Comparison of ENCODE assay signal across 11 cellular contexts in the genomic region with DNA sequence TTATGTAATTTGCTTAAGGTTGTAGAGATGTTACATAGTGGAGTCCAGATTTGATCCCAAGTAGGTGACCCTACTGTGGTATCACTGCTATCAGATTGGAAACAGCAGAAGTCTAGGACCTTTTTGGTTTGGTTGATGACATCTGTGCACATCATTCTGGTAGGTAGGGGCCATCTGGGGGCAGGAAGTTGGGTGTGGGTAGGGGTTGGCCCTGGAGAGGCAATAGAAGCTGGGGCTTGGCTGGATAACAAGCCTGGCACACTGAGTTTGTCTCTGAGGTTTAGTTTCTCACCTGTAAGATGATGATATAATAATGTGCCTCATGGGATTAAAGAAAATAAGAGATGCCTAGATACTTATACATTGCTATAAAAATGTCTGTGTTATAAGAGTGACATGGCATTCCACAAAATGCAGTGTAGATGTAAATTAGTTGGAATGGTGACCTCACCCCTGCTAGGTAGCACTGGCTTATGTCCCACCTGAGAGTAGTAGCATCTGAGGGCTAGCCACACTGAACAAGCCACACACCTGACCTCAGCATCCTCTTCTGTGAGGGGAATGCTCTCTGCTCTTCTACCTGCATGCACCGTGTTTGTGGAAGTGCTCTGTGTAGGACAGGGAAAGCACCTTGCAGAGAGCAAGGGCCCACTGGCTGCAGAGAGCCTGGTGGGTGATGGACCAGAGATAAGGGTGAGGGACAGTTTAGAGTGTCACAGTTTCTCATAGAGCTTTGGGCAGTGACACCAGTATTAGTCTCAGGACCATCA. TPM values are rescaled to one million over a fixed set of nuclear protein-coding genes. Genes with fewer than 3 reads are reported as not detected.
A peak's percentile ranks its signal among the peaks of the same experiment; 100 is the strongest.
DNase-seq lines count a peak whose midpoint lies in the region; ATAC-seq and TF ChIP-seq lines count a peak whose summit lies in the region.
"Had no signal": no experiment of that assay in that cellular context is flagged by ENCODE, and none has a peak within 500 bp of the region (broad histone marks: within the 10 kb centered on the region; RNA-seq: fewer than 3 reads in every experiment).

No MANE protein-coding gene starts in this region.

- POLR2A ChIA-PET in CD4-positive, alpha-beta T cell (lab: Charles Lee), result interaction anchor here (0.6 to 3.5 kb wide), 10 partner anchors 8 to 92 kb away, joined by 3 to 29 read pairs (median 5); no protein-coding TSS in a partner anchor

- no peaks in the 10 kb centered on the region for H3K9me2 ChIP-seq in OCI-LY1 (ENCODE audit: low read depth, low read length)

- peak overlapping the region; percentile 90 for H3K27ac Mint-ChIP-seq in CD4-positive, alpha-beta T cell
- peak overlapping the region; percentile 100 for H3K27ac Mint-ChIP-seq in natural killer cell treated with Interleukin-12 subunit alpha and Interleukin-12 subunit beta and Interleukin-15 and Interleukin-18, amount 100 ng/mL, for 72 hours

- peaks cover 25% of the 10 kb centered on the region; the same call in 1 of the 2 replicates for H3F3A ChIP-seq in OCI-LY1 (ENCODE audit: insufficient read depth, low read length)

- TF ChIP-seq CTCF in CD4-positive, alpha-beta T cell (IDR thresholded peaks at IDR 0.05), result no peak
- TF ChIP-seq CTCF in OCI-LY1 (IDR thresholded peaks at IDR 0.05; ENCODE audit: low read length), result no peak
- TF ChIP-seq CTCF in lower lobe of right lung (IDR thresholded peaks at IDR 0.05), result no peak

- peaks cover 4% of the 10 kb centered on the region for H3K36me3 Mint-ChIP-seq in CD4-positive, alpha-beta T cell (ENCODE audit: low read depth)
- peaks cover under 1% of the 10 kb centered on the region for H3K36me3 Mint-ChIP-seq in natural killer cell treated with Interleukin-12 subunit alpha and Interleukin-12 subunit beta and Interleukin-15 and Interleukin-18, amount 100 ng/mL, for 72 hours

- H3K27me3 ChIP-seq in CD4-positive, alpha-beta T cell (ENCODE audit: control insufficient read depth, insufficient read depth, low read length), result no peaks in the 10 kb centered on the region
- H3K27me3 ChIP-seq in OCI-LY1 (ENCODE audit: insufficient read depth, low read length), result no peaks in the 10 kb centered on the region
- H3K27me3 ChIP-seq in lower lobe of right lung (ENCODE audit: low read depth), result no peaks in the 10 kb centered on the region
- H3K27me3 ChIP-seq: gastroesophageal sphincter had no signal

- H3K79me2 ChIP-seq in OCI-LY1 (ENCODE audit: insufficient read depth, low read length), result peaks cover 59% of the 10 kb centered on the region

- peak overlapping the region; percentile 55 for H3K27ac ChIP-seq in CD4-positive, alpha-beta T cell (ENCODE audit: low read depth, low read length)
- H3K27ac ChIP-seq in OCI-LY1 (ENCODE audit: low read depth, low read length, poor library complexity, severe bottlenecking) (peak overlapping the region; percentile 100), lower lobe of right lung (no peak overlapping the region)
- H3K27ac ChIP-seq: gastroesophageal sphincter had no signal

- H2AFZ ChIP-seq in OCI-LY1 (ENCODE audit: low read length), result no peak overlapping the region

- CTCF ChIA-PET in CD4-positive, alpha-beta T cell (lab: Charles Lee), result interaction anchor here (1.0 to 2.3 kb wide), 8 partner anchors 11 to 92 kb away, joined by 3 to 8 read pairs (median 4); no protein-coding TSS in a partner anchor

- peak overlapping the region; percentile 90 for H3K9ac ChIP-seq in OCI-LY1 (ENCODE audit: low read length)

- H4K20me1 ChIP-seq in OCI-LY1 (ENCODE audit: insufficient read depth, low read length), result no peaks in the 10 kb centered on the region

- H3K27me3 Mint-ChIP-seq in CD4-positive, alpha-beta T cell, result no peaks in the 10 kb centered on the region
- H3K27me3 Mint-ChIP-seq in natural killer cell treated with Interleukin-12 subunit alpha and Interleukin-12 subunit beta and Interleukin-15 and Interleukin-18, amount 100 ng/mL, for 72 hours, result no peaks in the 10 kb centered on the region

- H3K4me1 Mint-ChIP-seq in CD4-positive, alpha-beta T cell (ENCODE audit: low read depth), result peaks cover 84% of the 10 kb centered on the region
- peaks cover 76 to 78% of the 10 kb centered on the region in 2 donors for H3K4me1 Mint-ChIP-seq in natural killer cell treated with Interleukin-12 subunit alpha and Interleukin-12 subunit beta and Interleukin-15 and Interleukin-18, amount 100 ng/mL, for 72 hours (ENCODE audit: low read depth in 2 of 2)

- intact Hi-C loops in CD4-positive, alpha-beta T cell (cut with DNase I, micrococcal nuclease), result loop anchor here (2.0 to 5.0 kb wide), 3 partner anchors 16 to 40 kb away; partner anchors contain the start of gene PTPRJ (in 2 of the 2)
- intact Hi-C loops in lower lobe of right lung (cut with DNase I), result no loop called here

- peak overlapping the region; percentile 42 for H3K4me3 Mint-ChIP-seq in CD4-positive, alpha-beta T cell
- peak overlapping the region; percentile 75 for H3K4me3 Mint-ChIP-seq in natural killer cell treated with Interleukin-12 subunit alpha and Interleukin-12 subunit beta and Interleukin-15 and Interleukin-18, amount 100 ng/mL, for 72 hours

- H3K9me3 ChIP-seq in CD4-positive, alpha-beta T cell (ENCODE audit: control insufficient read depth, low read length), result no peaks in the 10 kb centered on the region
- H3K9me3 ChIP-seq in OCI-LY1 (ENCODE audit: low read length) (no peaks in the 10 kb centered on the region), lower lobe of right lung (no peaks in the 10 kb centered on the region)
- H3K9me3 ChIP-seq: gastroesophageal sphincter had no signal

- DNase-seq in CD4-positive, alpha-beta T cell, result peak in 6 of 10 experiments; percentile 35 to 61 (median 42)
- peak; percentile 55 for DNase-seq in activated naive CD4-positive, alpha-beta T cell treated with Interleukin-2 at 50 U/mL for 16 hours
- no peak for DNase-seq in natural killer cell treated with Interleukin-12 subunit alpha and Interleukin-12 subunit beta and Interleukin-15 and Interleukin-18, amount 100 ng/mL, for 72 hours (ENCODE audit: low spot score)
- DNase-seq in 8988T, result no peak
- DNase-seq in lower lobe of right lung, result no peak
- DNase-seq in DMS53 (lab: John Stamatoyannopoulos, UW), result no peak
- DNase-seq: retina, SIG-M5 had no signal

- H3K36me3 ChIP-seq in OCI-LY1 (ENCODE audit: insufficient read depth, low read length), result peaks cover 7% of the 10 kb centered on the region; the same call in 1 of the 2 replicates
- H3K36me3 ChIP-seq in lower lobe of right lung, result no peaks in the 10 kb centered on the region
- H3K36me3 ChIP-seq: gastroesophageal sphincter had no signal

- H3K4me2 ChIP-seq in OCI-LY1 (ENCODE audit: low read length), result peak overlapping the region; percentile 73

- no peaks in the 10 kb centered on the region for H3K9me3 Mint-ChIP-seq in CD4-positive, alpha-beta T cell
- no peaks in the 10 kb centered on the region for H3K9me3 Mint-ChIP-seq in natural killer cell treated with Interleukin-12 subunit alpha and Interleukin-12 subunit beta and Interleukin-15 and Interleukin-18, amount 100 ng/mL, for 72 hours

- H3K4me1 ChIP-seq in OCI-LY1 (ENCODE audit: insufficient read depth, low read length, severe bottlenecking) (peaks cover 100% of the 10 kb centered on the region), lower lobe of right lung (peaks cover 74% of the 10 kb centered on the region)

- H3K4me3 ChIP-seq in OCI-LY1 (ENCODE audit: low read depth, low read length, poor library complexity, severe bottlenecking) (peak overlapping the region; percentile 60), lower lobe of right lung (no peak overlapping the region)
- H3K4me3 ChIP-seq: gastroesophageal sphincter had no signal

- ATAC-seq in CD4-positive, alpha-beta T cell (ENCODE audit: poor library complexity), result peak; percentile 77
- ATAC-seq in natural killer cell treated with Interleukin-12 subunit alpha and Interleukin-12 subunit beta and Interleukin-15 and Interleukin-18, amount 100 ng/mL, for 72 hours, result no peak
- ATAC-seq in HG03108 (IDR thresholded peaks at IDR 0.05; ENCODE audit: unreplicated experiment), result no peak
- ATAC-seq in lower lobe of right lung, result no peak
- ATAC-seq: gastroesophageal sphincter had no signal

RNA-seq across cellular contexts. Expression of gene PTPRJ, which starts 36.9 kb away (rescaled TPM):
- 10 to 100 TPM; 26.6 to 28.9 TPM for total RNA-seq in CD4-positive, alpha-beta T cell
- total RNA-seq in natural killer cell treated with Interleukin-12 subunit alpha and Interleukin-12 subunit beta and Interleukin-15 and Interleukin-18, amount 100 ng/mL, for 72 hours, result 10 to 100 TPM; 60.7 to 83.3 TPM
- total RNA-seq in lower lobe of right lung, result 40.0 TPM

Comparison
In these comparisons a context has a peak if more than half of its experiments do, and no peak if none do; other contexts are left out.
1. DNase-seq: peak in CD4-positive, alpha-beta T cell (6 of 10) and activated naive CD4-positive, alpha-beta T cell treated with Interleukin-2 at 50 U/mL for 16 hours (single experiment); none in natural killer cell treated with Interleukin-12 subunit alpha and Interleukin-12 subunit beta and Interleukin-15 and Interleukin-18, amount 100 ng/mL, for 72 hours (single experiment), 8988T (single experiment), lower lobe of right lung (single experiment) and DMS53 (single experiment).